ENCODE assay signal across 18 cellular contexts in the genomic region with DNA sequence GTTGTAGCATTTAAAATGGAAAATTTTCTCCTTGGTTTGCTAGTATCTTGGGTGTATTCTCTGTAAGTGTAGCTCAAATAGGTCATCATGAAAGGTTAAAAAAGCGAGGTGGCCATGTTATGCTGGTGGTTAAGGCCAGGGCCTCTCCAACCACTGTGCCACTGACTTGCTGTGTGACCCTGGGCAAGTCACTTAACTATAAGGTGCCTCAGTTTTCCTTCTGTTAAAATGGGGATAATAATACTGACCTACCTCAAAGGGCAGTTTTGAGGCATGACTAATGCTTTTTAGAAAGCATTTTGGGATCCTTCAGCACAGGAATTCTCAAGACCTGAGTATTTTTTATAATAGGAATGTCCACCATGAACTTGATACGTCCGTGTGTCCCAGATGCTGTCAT. TPM values are rescaled to one million over a fixed set of nuclear protein-coding genes. Genes with fewer than 3 reads are reported as not detected.
DNase-seq lines count a peak whose midpoint lies in the region; ATAC-seq and TF ChIP-seq lines count a peak whose summit lies in the region.
"Had no signal": no experiment of that assay in that cellular context is flagged by ENCODE, and none has a peak within 500 bp of the region (broad histone marks: within the 10 kb centered on the region; RNA-seq: fewer than 3 reads in every experiment).

No MANE protein-coding gene starts in this region.

- no peak overlapping the region for H2AFZ ChIP-seq in PC-3 (ENCODE audit: low read length)
- H2AFZ ChIP-seq in neural progenitor cell (replicated peaks), result no peak overlapping the region

- H3F3A ChIP-seq in PC-3 (ENCODE audit: low read length, unreplicated experiment) (no peaks in the 10 kb centered on the region), neural progenitor cell (ENCODE audit: low read depth) (peaks cover 67% of the 10 kb centered on the region)

- CTCF ChIA-PET in A673 (lab: Charles Lee), result no interaction called here
- CTCF ChIA-PET in PC-3 (lab: Charles Lee), result no interaction called here

- H3K4me1 ChIP-seq in A673 (ENCODE audit: insufficient read depth, low read length, poor library complexity, severe bottlenecking), result peaks cover 26% of the 10 kb centered on the region
- H3K4me1 ChIP-seq in PC-3 (ENCODE audit: insufficient read depth, low read length), result peaks cover 20% of the 10 kb centered on the region
- no peaks in the 10 kb centered on the region for H3K4me1 ChIP-seq in colonic mucosa
- peaks cover 3% of the 10 kb centered on the region for H3K4me1 ChIP-seq in neural progenitor cell

- H3K27ac ChIP-seq in A673 (ENCODE audit: low read depth, low read length, poor library complexity, severe bottlenecking), result peak overlapping the region; percentile 32
- H3K27ac ChIP-seq in PC-3 (ENCODE audit: low read length), result peak overlapping the region; percentile 67
- H3K27ac ChIP-seq in colonic mucosa, result peak overlapping the region; percentile 54
- H3K27ac ChIP-seq in neural progenitor cell, result peak overlapping the region; percentile 79
- H3K27ac ChIP-seq: neutrophil had no signal

- H3K9me3 ChIP-seq in A673 (ENCODE audit: low read depth, low read length, poor library complexity, severe bottlenecking) (no peaks in the 10 kb centered on the region), PC-3 (ENCODE audit: low read length) (no peaks in the 10 kb centered on the region), colonic mucosa (no peaks in the 10 kb centered on the region), neural progenitor cell (ENCODE audit: low read depth) (no peaks in the 10 kb centered on the region)
- H3K9me3 ChIP-seq: neutrophil, tibial nerve had no signal

- H3K9ac ChIP-seq in PC-3 (ENCODE audit: low read length) (no peak overlapping the region), colonic mucosa (ENCODE audit: low read depth in 2 of 2, low read length in 2 of 2) (no peak overlapping the region), neural progenitor cell (no peak overlapping the region)

- H3K79me2 ChIP-seq in PC-3 (ENCODE audit: low read length) (no peaks in the 10 kb centered on the region), neural progenitor cell (ENCODE audit: low read depth) (peaks cover 19% of the 10 kb centered on the region)

- no peaks in the 10 kb centered on the region for H4K20me1 ChIP-seq in PC-3 (ENCODE audit: low read length)
- peaks cover 48% of the 10 kb centered on the region for H4K20me1 ChIP-seq in neural progenitor cell (ENCODE audit: low read depth)

- H3K9me2 ChIP-seq in PC-3 (replicated peaks; ENCODE audit: low read length), result no peaks in the 10 kb centered on the region

- TF ChIP-seq CTCF in A673 (conservative IDR thresholded peaks at IDR 0.05; ENCODE audit: low read depth, low read length), result no peak
- TF ChIP-seq CTCF in PC-3 (conservative IDR thresholded peaks at IDR 0.05; ENCODE audit: low read depth, low read length), result no peak
- no peak for TF ChIP-seq CTCF in colonic mucosa (IDR thresholded peaks at IDR 0.05)
- no peak for TF ChIP-seq CTCF in neural progenitor cell (IDR thresholded peaks at IDR 0.05)

- H3K4me3 ChIP-seq in A673 (ENCODE audit: low read depth, low read length, poor library complexity, severe bottlenecking), result no peak overlapping the region
- H3K4me3 ChIP-seq in PC-3 (ENCODE audit: low read length), result no peak overlapping the region
- no peak overlapping the region for H3K4me3 ChIP-seq in colonic mucosa
- H3K4me3 ChIP-seq in neural progenitor cell, result no peak overlapping the region
- H3K4me3 ChIP-seq: tibial nerve had no signal

- DNase-seq in A673 (ENCODE audit: low spot score), result no peak
- no peak for DNase-seq in PC-3
- no peak for DNase-seq in colonic mucosa
- DNase-seq in neural progenitor cell (ENCODE audit: low spot score), result no peak
- no peak for DNase-seq in activated naive CD8-positive, alpha-beta T cell treated with anti-CD3 and anti-CD28 coated beads, Interleukin-2, amount 50 U/mL, for 24 hours
- DNase-seq in naive thymus-derived CD8-positive, alpha-beta T cell, result no peak
- no peak for DNase-seq in SK-N-DZ (ENCODE audit: low spot score)
- DNase-seq: activated CD4-positive, alpha-beta T cell treated with anti-CD3 and anti-CD28 coated beads for 1 hour; Kasumi-1; stimulated activated naive CD4-positive, alpha-beta T cell treated with Interleukin-2 at 50 U/mL for 16 hours had no signal

- ATAC-seq in PC-3 (no peak), HG03097 (IDR thresholded peaks at IDR 0.05; ENCODE audit: low FRiP score, unreplicated experiment) (no peak)
- no peak for ATAC-seq in activated naive CD8-positive, alpha-beta T cell treated with anti-CD3 and anti-CD28 coated beads, Interleukin-2, amount 50 U/mL, for 24 hours
- ATAC-seq in naive thymus-derived CD8-positive, alpha-beta T cell, result no peak

- H3K9me3 Mint-ChIP-seq in neural progenitor cell, result no peaks in the 10 kb centered on the region
- no peaks in the 10 kb centered on the region for H3K9me3 Mint-ChIP-seq in activated naive CD8-positive, alpha-beta T cell treated with anti-CD3 and anti-CD28 coated beads, Interleukin-2, amount 50 U/mL, for 24 hours
- H3K9me3 Mint-ChIP-seq in naive thymus-derived CD8-positive, alpha-beta T cell, result no peaks in the 10 kb centered on the region
- H3K9me3 Mint-ChIP-seq: H9 had no signal

- 0 out of 2 replicates have a peak overlapping the region, but pooled peaks have one; percentile 6 for H3K4me2 ChIP-seq in PC-3 (ENCODE audit: low read length)
- H3K4me2 ChIP-seq in neural progenitor cell, result no peak overlapping the region

- peaks cover 3% of the 10 kb centered on the region for H3K27me3 Mint-ChIP-seq in neural progenitor cell (ENCODE audit: insufficient read depth, low read depth)
- no peaks in the 10 kb centered on the region for H3K27me3 Mint-ChIP-seq in activated naive CD8-positive, alpha-beta T cell treated with anti-CD3 and anti-CD28 coated beads, Interleukin-2, amount 50 U/mL, for 24 hours
- H3K27me3 Mint-ChIP-seq in naive thymus-derived CD8-positive, alpha-beta T cell, result peaks cover 0 to 1% (median 0%) of the 10 kb centered on the region in 5 donors

- no TSS peak for BruUV-seq in A673 (replicated peaks; lab: Mats Ljungman, UMichigan)
- BruUV-seq in PC-3 (replicated peaks; lab: Mats Ljungman, UMichigan), result no TSS peak

- no peak overlapping the region for H3K4me3 Mint-ChIP-seq in neural progenitor cell
- H3K4me3 Mint-ChIP-seq in activated naive CD8-positive, alpha-beta T cell treated with anti-CD3 and anti-CD28 coated beads, Interleukin-2, amount 50 U/mL, for 24 hours, result no peak overlapping the region
- no peak overlapping the region for H3K4me3 Mint-ChIP-seq in naive thymus-derived CD8-positive, alpha-beta T cell

- H3K27me3 ChIP-seq in A673 (replicated peaks; ENCODE audit: insufficient read depth, low read depth, low read length, poor library complexity), result no peaks in the 10 kb centered on the region
- no peaks in the 10 kb centered on the region for H3K27me3 ChIP-seq in PC-3 (ENCODE audit: low read length)
- H3K27me3 ChIP-seq in colonic mucosa, result no peaks in the 10 kb centered on the region
- no peaks in the 10 kb centered on the region for H3K27me3 ChIP-seq in neural progenitor cell
- H3K27me3 ChIP-seq: neutrophil, tibial nerve had no signal

- intact Hi-C loops in A673 (cut with micrococcal nuclease; ENCODE audit: unreplicated experiment) (no loop called here), PC-3 (cut with micrococcal nuclease) (no loop called here), colonic mucosa (cut with DNase I) (no loop called here)

- POLR2A ChIA-PET in A673 (lab: Charles Lee; ENCODE audit: low non-redundant PET), result no interaction called here
- POLR2A ChIA-PET in PC-3 (lab: Charles Lee; ENCODE audit: unreplicated experiment), result no interaction called here
- POLR2A ChIA-PET in naive thymus-derived CD8-positive, alpha-beta T cell (lab: Charles Lee), result interaction anchor here (0.6 kb wide), 1 partner anchor 81 kb away, joined by 4 read pairs; no protein-coding TSS in a partner anchor

- H3K27ac Mint-ChIP-seq in neural progenitor cell, result no peak overlapping the region
- H3K27ac Mint-ChIP-seq in activated naive CD8-positive, alpha-beta T cell treated with anti-CD3 and anti-CD28 coated beads, Interleukin-2, amount 50 U/mL, for 24 hours, result no peak overlapping the region
- H3K27ac Mint-ChIP-seq in naive thymus-derived CD8-positive, alpha-beta T cell, result no peak overlapping the region

- peaks cover 55% of the 10 kb centered on the region for H3K36me3 ChIP-seq in A673 (ENCODE audit: insufficient read depth, low read length, poor library complexity, severe bottlenecking)
- peaks cover 9% of the 10 kb centered on the region for H3K36me3 ChIP-seq in PC-3 (ENCODE audit: low read depth, low read length)
- no peaks in the 10 kb centered on the region for H3K36me3 ChIP-seq in colonic mucosa
- H3K36me3 ChIP-seq in neural progenitor cell, result peaks cover 14% of the 10 kb centered on the region

- peaks cover 31% of the 10 kb centered on the region for H3K4me1 Mint-ChIP-seq in neural progenitor cell
- peaks cover 15% of the 10 kb centered on the region for H3K4me1 Mint-ChIP-seq in activated naive CD8-positive, alpha-beta T cell treated with anti-CD3 and anti-CD28 coated beads, Interleukin-2, amount 50 U/mL, for 24 hours
- peaks cover 5 to 12% (median 6%) of the 10 kb centered on the region in 4 donors for H3K4me1 Mint-ChIP-seq in naive thymus-derived CD8-positive, alpha-beta T cell

- peaks cover 38% of the 10 kb centered on the region for H3K36me3 Mint-ChIP-seq in neural progenitor cell
- peaks cover 52% of the 10 kb centered on the region for H3K36me3 Mint-ChIP-seq in activated naive CD8-positive, alpha-beta T cell treated with anti-CD3 and anti-CD28 coated beads, Interleukin-2, amount 50 U/mL, for 24 hours (ENCODE audit: low read depth)
- H3K36me3 Mint-ChIP-seq in naive thymus-derived CD8-positive, alpha-beta T cell, result peaks cover 0 to 25% (median 6%) of the 10 kb centered on the region in 3 donors

RNA-seq across cellular contexts. Expression of a gene that starts 17.1 kb away (rescaled TPM):
- total RNA-seq in A673 (2021), result 519 and 559 TPM in 2 replicates
- total RNA-seq in PC-3 (2014; rRNA removed), result 116 and 121 TPM in 2 replicates
- total RNA-seq in colonic mucosa, result 100 to 1,000 TPM; 159 to 513 TPM
- 448 and 468 TPM in 2 replicates for total RNA-seq in neural progenitor cell (ENCODE audit: low replicate concordance)
- total RNA-seq in naive thymus-derived CD8-positive, alpha-beta T cell, result 1 to 10 TPM; 1.4 TPM
- 1 to 10 TPM; 2.8 to 5.5 (median 4.4) TPM for polyA plus RNA-seq in naive thymus-derived CD8-positive, alpha-beta T cell
- 280 and 284 TPM in 2 replicates for polyA plus RNA-seq in SK-N-DZ (2014; cell fraction: cytosol; rRNA removed)
- 87.8 and 102 TPM in 2 replicates for polyA plus RNA-seq in SK-N-DZ (2014; cell fraction: nucleus; rRNA removed)

RNA-seq across cellular contexts. Expression of a gene that starts 34.1 kb away (rescaled TPM):
- not detected in 2 replicates for total RNA-seq in A673 (2021)
- not detected in 2 replicates for total RNA-seq in PC-3 (2014; rRNA removed)
- total RNA-seq in colonic mucosa, result under 1 TPM; 0.50 to 0.52 TPM
- not detected in 2 replicates for total RNA-seq in neural progenitor cell (ENCODE audit: low replicate concordance)
- total RNA-seq in naive thymus-derived CD8-positive, alpha-beta T cell, result not detected
- polyA plus RNA-seq in naive thymus-derived CD8-positive, alpha-beta T cell, result not detected
- not detected in 2 replicates for polyA plus RNA-seq in SK-N-DZ (2014; cell fraction: cytosol; rRNA removed)
- 0.13 and 0.66 TPM in 2 replicates for polyA plus RNA-seq in SK-N-DZ (2014; cell fraction: nucleus; rRNA removed)
- total RNA-seq: cerebellum, Daoy, fibroblast of villous mesenchyme, kidney epithelial cell had no signal

Comparison
In these comparisons a context has a peak if more than half of its experiments do, and no peak if none do; other contexts are left out.
1. RNA of a gene that starts 17.1 kb away (total RNA-seq): 519 to 559 TPM in A673, 159 to 513 TPM in colonic mucosa, 448 to 468 TPM in neural progenitor cell and 116 to 121 TPM in PC-3; 1.4 TPM in naive thymus-derived CD8-positive, alpha-beta T cell; every median in the first group is over 10 times any median in the second.
2. Peak in every context shown above with its lines, with median percentiles within 50 percentile points of each other: H3K27ac ChIP-seq.